In genomic region chr9:78130004-78130403, GRCh38 we compare ENCODE assay signal across 10 cellular contexts.
DNase-seq lines count a peak whose midpoint lies in the region; ATAC-seq and TF ChIP-seq lines count a peak whose summit lies in the region.
"Had no signal": no experiment of that assay in that cellular context is flagged by ENCODE, and none has a peak within 500 bp of the region (broad histone marks: within the 10 kb centered on the region; RNA-seq: fewer than 3 reads in every experiment).

No MANE protein-coding gene starts in this region.

- peaks cover 11 to 24% of the 10 kb centered on the region in 2 donors for H3K27me3 Mint-ChIP-seq in effector memory CD8-positive, alpha-beta T cell

- H4K20me1 ChIP-seq in MM.1S (ENCODE audit: insufficient read depth, low read length) = no peaks in the 10 kb centered on the region

- H3K9me2 ChIP-seq in MM.1S (replicated peaks; ENCODE audit: insufficient read depth, low read length) = no peaks in the 10 kb centered on the region

- peaks cover 4% of the 10 kb centered on the region; the same call in 1 of the 2 replicates for H3K4me1 ChIP-seq in MM.1S (ENCODE audit: low read length)

- H3K36me3 ChIP-seq in MM.1S (replicated peaks; ENCODE audit: insufficient read depth, low read length) = no peaks in the 10 kb centered on the region
- H3K36me3 ChIP-seq: SJSA1 had no signal

- no peak overlapping the region for H3K27ac Mint-ChIP-seq in effector memory CD8-positive, alpha-beta T cell
- H3K27ac Mint-ChIP-seq: nephron progenitor cell had no signal

- peak; percentile 43 for DNase-seq in G401 (ENCODE audit: low spot score)
- peak; percentile 68 for DNase-seq in OCI-M1 (lab: John Stamatoyannopoulos, UW)
- peak; percentile 30 to 38 for DNase-seq in erythroblast (lab: John Stamatoyannopoulos, UW)
- peak; percentile 96 for DNase-seq in pons (ENCODE audit: low spot score)
- no peak for DNase-seq in effector memory CD8-positive, alpha-beta T cell
- DNase-seq in MM.1S = no peak
- DNase-seq: nephron progenitor cell had no signal

- no peak overlapping the region for H3K4me3 ChIP-seq in MM.1S (ENCODE audit: low read length)
- H3K4me3 ChIP-seq: SJSA1 had no signal

- no peak; the same call in 1 of the 2 replicates for TF ChIP-seq CTCF in MM.1S (IDR thresholded peaks at IDR 0.05; ENCODE audit: low read length)

- no peaks in the 10 kb centered on the region for H3K27me3 ChIP-seq in MM.1S (replicated peaks; ENCODE audit: insufficient read depth, low read length)
- H3K27me3 ChIP-seq: SJSA1 had no signal

- H3K9me3 ChIP-seq in MM.1S (replicated peaks; ENCODE audit: insufficient read depth, low read length) = no peaks in the 10 kb centered on the region
- H3K9me3 ChIP-seq: SJSA1 had no signal

- H3K9ac ChIP-seq in MM.1S (ENCODE audit: low read length) = no peak overlapping the region

- peaks cover 7 to 11% of the 10 kb centered on the region in 2 donors for H3K4me1 Mint-ChIP-seq in effector memory CD8-positive, alpha-beta T cell (ENCODE audit: low read depth in 2 of 2)
- H3K4me1 Mint-ChIP-seq: nephron progenitor cell had no signal

- no peak overlapping the region for H3K27ac ChIP-seq in MM.1S (ENCODE audit: low read length)
- H3K27ac ChIP-seq: SJSA1 had no signal

- no peak for ATAC-seq in GM19395 (IDR thresholded peaks at IDR 0.05; ENCODE audit: unreplicated experiment)
- no peak for ATAC-seq in effector memory CD8-positive, alpha-beta T cell (replicated peaks)
- no peak for ATAC-seq in GM18517 (IDR thresholded peaks at IDR 0.05; ENCODE audit: unreplicated experiment)

- H3K4me3 Mint-ChIP-seq in effector memory CD8-positive, alpha-beta T cell = no peak overlapping the region
- H3K4me3 Mint-ChIP-seq: nephron progenitor cell had no signal

- H3F3A ChIP-seq in MM.1S (ENCODE audit: insufficient read depth, low read length) = no peaks in the 10 kb centered on the region

- H3K36me3 Mint-ChIP-seq in effector memory CD8-positive, alpha-beta T cell (ENCODE audit: insufficient read depth) = no peaks in the 10 kb centered on the region

- TF ChIP-seq POLR2A in erythroblast (IDR thresholded peaks at IDR 0.05; ENCODE audit: low read length) = no peak

- no peak overlapping the region for H3K4me2 ChIP-seq in MM.1S (ENCODE audit: low read depth, low read length)

- no peaks in the 10 kb centered on the region for H3K79me2 ChIP-seq in MM.1S (ENCODE audit: low read length)

- in situ Hi-C loops in G401 (cut with HindIII; ENCODE audit: low sequenced_read_pairs) = no loop called here

- H3K9me3 Mint-ChIP-seq in effector memory CD8-positive, alpha-beta T cell = no peaks in the 10 kb centered on the region
- H3K9me3 Mint-ChIP-seq: nephron progenitor cell had no signal

- H2AFZ ChIP-seq in MM.1S (ENCODE audit: low read length) = no peak overlapping the region

Comparison
In these comparisons a context has a peak if more than half of its experiments do, and no peak if none do; other contexts are left out.
1. DNase-seq: peak in G401 (single experiment), OCI-M1 (single experiment), erythroblast (2 of 2) and pons (single experiment); none in effector memory CD8-positive, alpha-beta T cell (0 of 3) and MM.1S (single experiment).